8 cellular contexts compared by ENCODE assay signal in the genomic region with DNA sequence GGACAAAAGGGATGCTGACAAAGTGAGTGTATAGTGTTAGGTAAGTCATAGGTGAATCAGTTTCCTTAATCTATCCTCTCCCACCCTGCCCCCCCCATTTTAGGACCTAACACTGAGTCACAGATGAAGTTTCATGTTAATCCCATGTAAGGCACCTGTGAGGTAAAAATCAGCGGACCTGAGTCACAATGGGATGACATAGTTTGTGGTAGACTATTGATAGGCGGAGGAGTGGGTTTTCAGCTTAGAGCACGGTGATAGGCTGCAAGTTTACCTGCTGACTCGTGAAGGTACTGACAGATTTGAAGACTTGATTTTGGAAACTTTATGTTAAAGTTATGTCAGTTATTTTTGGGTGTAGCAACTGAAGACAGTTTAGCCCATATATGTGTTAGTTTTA. TPM values are rescaled to one million over a fixed set of nuclear protein-coding genes. Genes with fewer than 3 reads are reported as not detected.
DNase-seq lines count a peak whose midpoint lies in the region; ATAC-seq and TF ChIP-seq lines count a peak whose summit lies in the region.

No MANE protein-coding gene starts in this region.

- H3K36me3 Mint-ChIP-seq in HFFc6 (ENCODE audit: low read depth): peaks cover 12% of the 10 kb centered on the region
- H3K36me3 Mint-ChIP-seq in T-helper 1 cell treated with Interleukin-12 subunit alpha and Interleukin-12 subunit beta and Interleukin-4 antibody, amounts not matched to agents 30 μg/mL and 1 μg/mL, for 36 hours (ENCODE audit: low read depth): peaks cover 17% of the 10 kb centered on the region
- H3K36me3 Mint-ChIP-seq in central memory CD8-positive, alpha-beta T cell (ENCODE audit: insufficient read depth): peaks cover 45% of the 10 kb centered on the region

- peak overlapping the region; percentile 96 for H3K4me3 Mint-ChIP-seq in HFFc6
- peak overlapping the region; percentile 92 for H3K4me3 Mint-ChIP-seq in T-helper 1 cell treated with Interleukin-12 subunit alpha and Interleukin-12 subunit beta and Interleukin-4 antibody, amounts not matched to agents 30 μg/mL and 1 μg/mL, for 36 hours
- peak overlapping the region; percentile 91 for H3K4me3 Mint-ChIP-seq in central memory CD8-positive, alpha-beta T cell

- peak; percentile 2 for DNase-seq in Caki2 (ENCODE audit: low read depth)
- DNase-seq in HFFc6: no peak
- DNase-seq in central memory CD8-positive, alpha-beta T cell (ENCODE audit: low spot score in 2 of 2): peak in 1 of 2 donors; percentile 44
- no peak for DNase-seq in substantia nigra (lab: John Stamatoyannopoulos, UW)
- no peak for DNase-seq in DMS153 treated with DMSO at 0.1 percent for 48 hours (lab: John Stamatoyannopoulos, UW; ENCODE audit: unreplicated experiment)
- no peak for DNase-seq in SHP77 treated with DMSO at 0.1 percent for 48 hours (lab: John Stamatoyannopoulos, UW)

- H3K9me3 Mint-ChIP-seq in HFFc6: no peaks in the 10 kb centered on the region
- no peaks in the 10 kb centered on the region for H3K9me3 Mint-ChIP-seq in T-helper 1 cell treated with Interleukin-12 subunit alpha and Interleukin-12 subunit beta and Interleukin-4 antibody, amounts not matched to agents 30 μg/mL and 1 μg/mL, for 36 hours
- H3K9me3 Mint-ChIP-seq in central memory CD8-positive, alpha-beta T cell: no peaks in the 10 kb centered on the region

- peaks cover 8 to 30% of the 10 kb centered on the region in 2 donors for H3K36me3 ChIP-seq in muscle layer of duodenum (ENCODE audit: control insufficient read depth in 1 of 2, insufficient read depth in 2 of 2, low read length in 2 of 2)

- H3K27ac Mint-ChIP-seq in HFFc6: peak overlapping the region; percentile 100
- peak overlapping the region; percentile 99 for H3K27ac Mint-ChIP-seq in T-helper 1 cell treated with Interleukin-12 subunit alpha and Interleukin-12 subunit beta and Interleukin-4 antibody, amounts not matched to agents 30 μg/mL and 1 μg/mL, for 36 hours
- H3K27ac Mint-ChIP-seq in central memory CD8-positive, alpha-beta T cell (ENCODE audit: low read depth): peak overlapping the region; percentile 99

- ATAC-seq in central memory CD8-positive, alpha-beta T cell (replicated peaks; ENCODE audit: extremely low read depth, poor library complexity, severe bottlenecking): peak; percentile 31

- peaks cover 18 to 56% of the 10 kb centered on the region in 2 donors for H3K4me1 ChIP-seq in muscle layer of duodenum (ENCODE audit: control insufficient read depth in 1 of 2, insufficient read depth in 2 of 2, low read length in 2 of 2)

- H3K4me1 Mint-ChIP-seq in HFFc6 (ENCODE audit: low read depth): peaks cover 41% of the 10 kb centered on the region
- H3K4me1 Mint-ChIP-seq in T-helper 1 cell treated with Interleukin-12 subunit alpha and Interleukin-12 subunit beta and Interleukin-4 antibody, amounts not matched to agents 30 μg/mL and 1 μg/mL, for 36 hours (ENCODE audit: low read depth): peaks cover 34% of the 10 kb centered on the region
- peaks cover 39% of the 10 kb centered on the region for H3K4me1 Mint-ChIP-seq in central memory CD8-positive, alpha-beta T cell

- peaks cover 2% of the 10 kb centered on the region for H3K27me3 Mint-ChIP-seq in HFFc6 (ENCODE audit: insufficient read depth)
- no peaks in the 10 kb centered on the region for H3K27me3 Mint-ChIP-seq in T-helper 1 cell treated with Interleukin-12 subunit alpha and Interleukin-12 subunit beta and Interleukin-4 antibody, amounts not matched to agents 30 μg/mL and 1 μg/mL, for 36 hours (ENCODE audit: low read depth)
- H3K27me3 Mint-ChIP-seq in central memory CD8-positive, alpha-beta T cell: no peaks in the 10 kb centered on the region

- H3K27ac ChIP-seq in muscle layer of duodenum (ENCODE audit: low read length): peak overlapping the region; percentile 96
- H3K27ac ChIP-seq in substantia nigra (ENCODE audit: low read depth, low read length, poor library complexity, severe bottlenecking): peak overlapping the region; percentile 100

- in situ Hi-C loops in Caki2 (cut with HindIII; ENCODE audit: low pct_unique_long_range_greater_than_20kb, low sequenced_read_pairs): no loop called here

- no peaks in the 10 kb centered on the region for H3K27me3 ChIP-seq in muscle layer of duodenum (ENCODE audit: low read depth, low read length)

- peak overlapping the region; percentile 73 to 98 for H3K4me3 ChIP-seq in muscle layer of duodenum (ENCODE audit: low read depth in 1 of 2, low read length in 2 of 2)

- H3K9me3 ChIP-seq in muscle layer of duodenum (ENCODE audit: control insufficient read depth in 1 of 2, low read length in 2 of 2): no peaks in the 10 kb centered on the region

- no peak for TF ChIP-seq CTCF in HFFc6 (IDR thresholded peaks at IDR 0.05)

RNA-seq across cellular contexts. Expression of a gene that starts 1.7 kb away (rescaled TPM):
- 17.7 and 20.9 TPM in 2 replicates for total RNA-seq in Caki2 (2014; rRNA removed; shearing (Covaris generic); ENCODE audit: low replicate concordance)
- 10 to 100 TPM; 39.6 to 51.8 (median 48.9) TPM for total RNA-seq in HFFc6 (2021; fragmentation: NEBNext Ultra II Directional; extraction: Animal tissue kit (Norgen Biotek cat#: 25700))

RNA-seq across cellular contexts. Expression of a gene that starts 6.1 kb away (rescaled TPM):
- total RNA-seq in Caki2 (2014; rRNA removed; shearing (Covaris generic); ENCODE audit: low replicate concordance): 24.1 and 29.1 TPM in 2 replicates
- 100 to 1,000 TPM in 5 of 6 experiments, 10 to 100 TPM in 1; 89.7 to 127 (median 108) TPM for total RNA-seq in HFFc6 (2021; fragmentation: NEBNext Ultra II Directional; extraction: Animal tissue kit (Norgen Biotek cat#: 25700))
